Comparison of ENCODE assay signal across 14 cellular contexts in the genomic region with DNA sequence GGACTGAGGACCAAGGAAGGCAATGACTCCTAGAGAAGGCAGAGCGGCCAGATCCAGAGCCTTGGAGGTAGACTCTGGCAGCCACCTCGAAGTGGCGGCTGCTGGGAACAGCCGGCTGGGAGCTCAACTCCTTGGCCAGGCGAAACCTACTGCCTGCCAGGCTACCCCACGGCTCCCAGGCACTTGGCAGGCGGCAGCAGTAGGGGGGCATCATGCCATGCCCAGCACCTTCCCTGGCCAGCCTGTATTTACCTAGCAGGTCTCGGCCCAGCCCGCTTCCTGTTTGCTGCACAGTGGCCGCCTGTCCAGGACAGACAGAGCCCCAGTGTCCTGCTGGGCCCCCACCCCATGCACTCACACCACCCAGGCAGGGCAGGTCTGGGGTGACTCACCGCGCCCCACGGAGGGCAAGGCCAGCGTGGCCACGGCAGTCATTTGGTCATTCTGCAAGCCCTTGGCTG. TPM values are rescaled to one million over a fixed set of nuclear protein-coding genes. Genes with fewer than 3 reads are reported as not detected.
DNase-seq lines count a peak whose midpoint lies in the region; ATAC-seq and TF ChIP-seq lines count a peak whose summit lies in the region.
"Had no signal": no experiment of that assay in that cellular context is flagged by ENCODE, and none has a peak within 500 bp of the region (broad histone marks: within the 10 kb centered on the region; RNA-seq: fewer than 3 reads in every experiment).

No MANE protein-coding gene starts in this region.

- no peaks in the 10 kb centered on the region for H3K9me3 ChIP-seq in RWPE2 (ENCODE audit: severe bottlenecking)
- no peaks in the 10 kb centered on the region for H3K9me3 ChIP-seq in heart left ventricle
- H3K9me3 ChIP-seq in skeletal muscle satellite cell (replicated peaks; ENCODE audit: low read length), result no peaks in the 10 kb centered on the region
- no peaks in the 10 kb centered on the region for H3K9me3 ChIP-seq in gastroesophageal sphincter
- H3K9me3 ChIP-seq: sigmoid colon had no signal

- peak; percentile 20 for DNase-seq in DMS 273 (lab: John Stamatoyannopoulos, UW; ENCODE audit: unreplicated experiment)
- DNase-seq in DMS 273 treated with DMSO at 0.1 percent for 48 hours (lab: John Stamatoyannopoulos, UW), result no peak
- DNase-seq in RWPE2 (ENCODE audit: low spot score), result no peak
- peak in 2 of 5 donors; percentile 31 to 33 for DNase-seq in heart left ventricle
- no peak for DNase-seq in NCI-H748 (lab: John Stamatoyannopoulos, UW; ENCODE audit: unreplicated experiment)
- no peak for DNase-seq in stimulated activated CD4-positive, alpha-beta T cell treated with anti-CD3 and anti-CD28 coated beads, Interleukin-2, amount 100 ng/mL, for 48 hours
- DNase-seq: activated CD4-positive, alpha-beta T cell treated with anti-CD3 and anti-CD28 coated beads for 4 hours; activated T-cell treated with anti-CD3 and anti-CD28 coated beads, Interleukin-2, amount 50 U/mL, for 72 hours; naive thymus-derived CD8-positive, alpha-beta T cell; NCI-H1105 treated with DMSO at 0.1 percent for 48 hours; sigmoid colon had no signal

- H3K4me1 ChIP-seq in RWPE2 (ENCODE audit: insufficient read depth, poor library complexity, severe bottlenecking) (peaks cover 47% of the 10 kb centered on the region), heart left ventricle (peaks cover 0 to 9% (median 0%) of the 10 kb centered on the region in 12 donors), skeletal muscle satellite cell (ENCODE audit: control insufficient read depth, insufficient read depth, low read length) (peaks cover 12% of the 10 kb centered on the region), gastroesophageal sphincter (no peaks in the 10 kb centered on the region)
- H3K4me1 ChIP-seq: sigmoid colon had no signal

- WGBS in heart left ventricle, 4 donors, result 44 to 65% (median 60%) methylated on average over 11 to 15 of the region's 15 CpGs
- WGBS in gastroesophageal sphincter (ENCODE audit: low coverage in 1 of 2), 2 donors, result 71% methylated on average over 4 of the region's 15 CpGs; no CpG with 5 or more reads in 1 of the 2 donors

- no peaks in the 10 kb centered on the region for H3K36me3 ChIP-seq in RWPE2 (ENCODE audit: low read depth)
- H3K36me3 ChIP-seq in heart left ventricle, result no peaks in the 10 kb centered on the region
- no peaks in the 10 kb centered on the region for H3K36me3 ChIP-seq in skeletal muscle satellite cell (ENCODE audit: insufficient read depth, low read length)
- no peaks in the 10 kb centered on the region for H3K36me3 ChIP-seq in gastroesophageal sphincter
- H3K36me3 ChIP-seq: sigmoid colon had no signal

- no peak for TF ChIP-seq EP300 in gastroesophageal sphincter (IDR thresholded peaks at IDR 0.05)

- peak overlapping the region; percentile 76 for H3K27ac ChIP-seq in RWPE2 (ENCODE audit: poor library complexity, severe bottlenecking)
- no peak overlapping the region for H3K27ac ChIP-seq in heart left ventricle
- H3K27ac ChIP-seq in gastroesophageal sphincter, result no peak overlapping the region
- H3K27ac ChIP-seq: 22Rv1, sigmoid colon had no signal

- H3K27me3 ChIP-seq in RWPE2 (ENCODE audit: insufficient read depth, poor library complexity, severe bottlenecking) (no peaks in the 10 kb centered on the region), heart left ventricle (peaks cover 0 to 5% (median 0%) of the 10 kb centered on the region in 9 donors), skeletal muscle satellite cell (ENCODE audit: control insufficient read depth, insufficient read depth, low read length) (peaks cover 13% of the 10 kb centered on the region), gastroesophageal sphincter (peaks cover 32% of the 10 kb centered on the region)

- intact Hi-C loops in heart left ventricle (cut with DNase I), result no loop called here

- ATAC-seq in RWPE2 (ENCODE audit: low read depth) (peak; percentile 28), heart left ventricle (peak; percentile 41 to 71 (median 68)), gastroesophageal sphincter (no peak)
- ATAC-seq: activated T-cell treated with anti-CD3 and anti-CD28 coated beads, Interleukin-2, amount 50 U/mL, for 72 hours; naive thymus-derived CD8-positive, alpha-beta T cell had no signal

- H3K4me3 ChIP-seq in RWPE2 (ENCODE audit: severe bottlenecking), result no peak overlapping the region
- H3K4me3 ChIP-seq in heart left ventricle, result no peak overlapping the region
- peak overlapping the region; percentile 40 for H3K4me3 ChIP-seq in skeletal muscle satellite cell (ENCODE audit: low read length)
- H3K4me3 ChIP-seq in gastroesophageal sphincter, result no peak overlapping the region
- H3K4me3 ChIP-seq: sigmoid colon had no signal

- peak overlapping the region; percentile 62 for H3K4me2 ChIP-seq in skeletal muscle satellite cell (ENCODE audit: low read length)

- TF ChIP-seq CTCF in RWPE2 (IDR thresholded peaks at IDR 0.05; ENCODE audit: poor library complexity, severe bottlenecking), result no peak
- no peak for TF ChIP-seq CTCF in heart left ventricle (IDR thresholded peaks at IDR 0.05)
- TF ChIP-seq CTCF in gastroesophageal sphincter (IDR thresholded peaks at IDR 0.05), result no peak

- no peak overlapping the region for H3K9ac ChIP-seq in skeletal muscle satellite cell (ENCODE audit: low read depth, low read length)

- TF ChIP-seq POLR2A in heart left ventricle (IDR thresholded peaks at IDR 0.05) (no peak), gastroesophageal sphincter (IDR thresholded peaks at IDR 0.05) (no peak)

RNA-seq across cellular contexts. Expression of a gene that starts 10.2 kb away (rescaled TPM):
- total RNA-seq in heart left ventricle, result 1 to 10 TPM in 2 of 9 donors, under 1 TPM in 6, not detected in 1; 0.17 to 3.9 (median 0.32) TPM
- under 1 TPM; 0.19 TPM for polyA plus RNA-seq in heart left ventricle
- 0.22 and 1.0 TPM in 2 replicates for total RNA-seq in skeletal muscle satellite cell (2012; rRNA removed)
- total RNA-seq in gastroesophageal sphincter, result under 1 TPM in 3 of 4 donors, not detected in 1; 0.13 to 0.82 (median 0.19) TPM
- total RNA-seq: activated T-cell treated with anti-CD3 and anti-CD28 coated beads, Interleukin-2, amount 50 U/mL, for 72 hours; naive thymus-derived CD8-positive, alpha-beta T cell had no signal
- polyA plus RNA-seq: naive thymus-derived CD8-positive, alpha-beta T cell had no signal

RNA-seq across cellular contexts. Expression of a gene that starts 57.4 kb away (rescaled TPM):
- total RNA-seq in heart left ventricle (10 to 100 TPM; 18.0 to 68.6 (median 25.1) TPM), gastroesophageal sphincter (10 to 100 TPM; 35.2 to 70.3 (median 51.8) TPM)
- polyA plus RNA-seq in heart left ventricle, result 10 to 100 TPM; 16.9 to 28.1 TPM
- 60.6 and 64.0 TPM in 2 replicates for total RNA-seq in skeletal muscle satellite cell (2012; rRNA removed)
